8 cellular contexts compared by ENCODE assay signal in genomic region chr12:132190012-132190755, GRCh38. TPM values are rescaled to one million over a fixed set of nuclear protein-coding genes. Genes with fewer than 3 reads are reported as not detected.
A peak's percentile ranks its signal among the peaks of the same experiment; 100 is the strongest.
DNase-seq lines count a peak whose midpoint lies in the region; ATAC-seq and TF ChIP-seq lines count a peak whose summit lies in the region.

No MANE protein-coding gene starts in this region.

- intact Hi-C loops in CD4-positive, alpha-beta T cell (cut with DNase I, micrococcal nuclease): no loop called here

- no peaks in the 10 kb centered on the region for H3K27me3 ChIP-seq in CD4-positive, alpha-beta T cell (ENCODE audit: control insufficient read depth, insufficient read depth, low read length)
- H3K27me3 ChIP-seq in endodermal cell (ENCODE audit: control insufficient read depth, insufficient read depth, low read length, poor library complexity, severe bottlenecking): peaks cover 32% of the 10 kb centered on the region

- TF ChIP-seq CTCF in CD4-positive, alpha-beta T cell (IDR thresholded peaks at IDR 0.05): no peak
- TF ChIP-seq CTCF in NB4 (IDR thresholded peaks at IDR 0.05; ENCODE audit: low read depth, low read length) (no peak), endodermal cell (conservative IDR thresholded peaks at IDR 0.05) (no peak)

- peaks cover 6% of the 10 kb centered on the region for H3K9me3 Mint-ChIP-seq in CD4-positive, alpha-beta T cell
- H3K9me3 Mint-ChIP-seq in endodermal cell: peaks cover 11% of the 10 kb centered on the region
- H3K9me3 Mint-ChIP-seq in natural killer cell treated with Interleukin-12 subunit alpha and Interleukin-12 subunit beta and Interleukin-15 and Interleukin-18, amount 100 ng/mL, for 72 hours: peaks cover 3% of the 10 kb centered on the region

- peak overlapping the region; percentile 63 for H3K4me3 ChIP-seq in NB4 (ENCODE audit: low read depth, low read length)
- peak overlapping the region; percentile 66 for H3K4me3 ChIP-seq in endodermal cell (ENCODE audit: low read length)

- H3K27ac ChIP-seq in CD4-positive, alpha-beta T cell (ENCODE audit: low read depth, low read length): peak overlapping the region; percentile 76
- H3K27ac ChIP-seq in endodermal cell (ENCODE audit: low read depth, low read length): no peak overlapping the region

- WGBS in endodermal cell (ENCODE audit: insufficient coverage in 1 of 2, insufficient read length in 1 of 2), 2 experiments: 50 to 65% methylated on average over 36 to 59 of the region's 59 CpGs

- peaks cover 42% of the 10 kb centered on the region for H3K4me1 Mint-ChIP-seq in CD4-positive, alpha-beta T cell (ENCODE audit: low read depth)
- peaks cover 3% of the 10 kb centered on the region for H3K4me1 Mint-ChIP-seq in endodermal cell
- H3K4me1 Mint-ChIP-seq in natural killer cell treated with Interleukin-12 subunit alpha and Interleukin-12 subunit beta and Interleukin-15 and Interleukin-18, amount 100 ng/mL, for 72 hours (ENCODE audit: low read depth in 2 of 2): peaks cover 11 to 16% of the 10 kb centered on the region in 2 donors

- peak overlapping the region; percentile 93 for H3K4me3 Mint-ChIP-seq in CD4-positive, alpha-beta T cell
- H3K4me3 Mint-ChIP-seq in endodermal cell: peak overlapping the region; percentile 61
- peak overlapping the region; percentile 91 for H3K4me3 Mint-ChIP-seq in natural killer cell treated with Interleukin-12 subunit alpha and Interleukin-12 subunit beta and Interleukin-15 and Interleukin-18, amount 100 ng/mL, for 72 hours

- no peaks in the 10 kb centered on the region for H3K27me3 Mint-ChIP-seq in CD4-positive, alpha-beta T cell
- H3K27me3 Mint-ChIP-seq in endodermal cell (ENCODE audit: insufficient read depth): peaks cover 77% of the 10 kb centered on the region
- H3K27me3 Mint-ChIP-seq in natural killer cell treated with Interleukin-12 subunit alpha and Interleukin-12 subunit beta and Interleukin-15 and Interleukin-18, amount 100 ng/mL, for 72 hours: peaks cover 0 to 5% of the 10 kb centered on the region in 2 donors

- no peak for DNase-seq in CD4-positive, alpha-beta T cell
- no peak for DNase-seq in NB4 (ENCODE audit: low read depth)
- peak; percentile 90 for DNase-seq in endodermal cell
- DNase-seq in natural killer cell treated with Interleukin-12 subunit alpha and Interleukin-12 subunit beta and Interleukin-15 and Interleukin-18, amount 100 ng/mL, for 72 hours (ENCODE audit: low spot score): no peak
- no peak for DNase-seq in ureter (ENCODE audit: low spot score)
- DNase-seq in NCI-H1694 (lab: John Stamatoyannopoulos, UW): no peak
- no peak for DNase-seq in NCI-H2107 treated with DMSO at 0.1 percent for 48 hours (lab: John Stamatoyannopoulos, UW; ENCODE audit: unreplicated experiment)

- H3K4me1 ChIP-seq in endodermal cell (ENCODE audit: control insufficient read depth, insufficient read depth, low read length): no peaks in the 10 kb centered on the region

- peaks cover 10% of the 10 kb centered on the region for H3K9me3 ChIP-seq in CD4-positive, alpha-beta T cell (ENCODE audit: control insufficient read depth, low read length)
- H3K9me3 ChIP-seq in endodermal cell (ENCODE audit: control insufficient read depth, low read length): peaks cover 13% of the 10 kb centered on the region

- no peak for ATAC-seq in CD4-positive, alpha-beta T cell (ENCODE audit: poor library complexity)
- peak; percentile 23 for ATAC-seq in GM21447 (IDR thresholded peaks at IDR 0.05; ENCODE audit: unreplicated experiment)
- peak; percentile 41 to 46 for ATAC-seq in natural killer cell treated with Interleukin-12 subunit alpha and Interleukin-12 subunit beta and Interleukin-15 and Interleukin-18, amount 100 ng/mL, for 72 hours

- H3K36me3 ChIP-seq in endodermal cell (ENCODE audit: control insufficient read depth, insufficient read depth, low read length): no peaks in the 10 kb centered on the region

- H3K9ac ChIP-seq in endodermal cell (ENCODE audit: extremely low read depth, low read length, poor library complexity, severe bottlenecking): no peak overlapping the region

- no peak for TF ChIP-seq POLR2A in NB4 (IDR thresholded peaks at IDR 0.05; ENCODE audit: extremely low read depth, insufficient read length)

- CTCF ChIA-PET in CD4-positive, alpha-beta T cell (lab: Charles Lee): interaction anchor here (1.4 kb wide), 1 partner anchor 36 kb away, joined by 5 read pairs; no protein-coding TSS in a partner anchor

- H3K36me3 Mint-ChIP-seq in CD4-positive, alpha-beta T cell (ENCODE audit: low read depth): peaks cover 22% of the 10 kb centered on the region
- H3K36me3 Mint-ChIP-seq in endodermal cell (ENCODE audit: low read depth): peaks cover 3% of the 10 kb centered on the region
- peaks cover 5% of the 10 kb centered on the region for H3K36me3 Mint-ChIP-seq in natural killer cell treated with Interleukin-12 subunit alpha and Interleukin-12 subunit beta and Interleukin-15 and Interleukin-18, amount 100 ng/mL, for 72 hours

- peak overlapping the region; percentile 86 for H3K27ac Mint-ChIP-seq in CD4-positive, alpha-beta T cell
- H3K27ac Mint-ChIP-seq in endodermal cell: no peak overlapping the region
- peak overlapping the region; percentile 15 to 70 for H3K27ac Mint-ChIP-seq in natural killer cell treated with Interleukin-12 subunit alpha and Interleukin-12 subunit beta and Interleukin-15 and Interleukin-18, amount 100 ng/mL, for 72 hours

- POLR2A ChIA-PET in CD4-positive, alpha-beta T cell (lab: Charles Lee): interaction anchor here (1.0 to 2.4 kb wide), 5 partner anchors 11 to 45 kb away, joined by 4 to 35 read pairs (median 8); no protein-coding TSS in a partner anchor

RNA-seq across cellular contexts. Expression of gene NOC4L, which starts 45.9 kb away (rescaled TPM):
- 10 to 100 TPM; 21.8 to 22.3 TPM for total RNA-seq in CD4-positive, alpha-beta T cell
- total RNA-seq in endodermal cell: 10 to 100 TPM; 22.7 to 32.7 TPM
- 25.4 TPM for polyA plus RNA-seq in endodermal cell (2013, experiment 1 of 2)
- 23.8 TPM for polyA plus RNA-seq in endodermal cell (2013, experiment 2 of 2)
- 10 to 100 TPM; 28.0 to 48.2 TPM for total RNA-seq in natural killer cell treated with Interleukin-12 subunit alpha and Interleukin-12 subunit beta and Interleukin-15 and Interleukin-18, amount 100 ng/mL, for 72 hours
- 25.0 TPM for total RNA-seq in ureter

RNA-seq across cellular contexts. Expression of gene DDX51, which starts 46.1 kb away (rescaled TPM):
- 10 to 100 TPM; 58.0 to 59.3 TPM for total RNA-seq in CD4-positive, alpha-beta T cell
- total RNA-seq in endodermal cell (10 to 100 TPM; 31.5 to 33.8 TPM), ureter (28.7 TPM)
- polyA plus RNA-seq in endodermal cell (2013, experiment 1 of 2): 16.9 TPM
- polyA plus RNA-seq in endodermal cell (2013, experiment 2 of 2): 13.9 TPM
- 10 to 100 TPM; 29.5 to 83.7 TPM for total RNA-seq in natural killer cell treated with Interleukin-12 subunit alpha and Interleukin-12 subunit beta and Interleukin-15 and Interleukin-18, amount 100 ng/mL, for 72 hours
